ENCODE assay signal across 16 cellular contexts in the genomic region with DNA sequence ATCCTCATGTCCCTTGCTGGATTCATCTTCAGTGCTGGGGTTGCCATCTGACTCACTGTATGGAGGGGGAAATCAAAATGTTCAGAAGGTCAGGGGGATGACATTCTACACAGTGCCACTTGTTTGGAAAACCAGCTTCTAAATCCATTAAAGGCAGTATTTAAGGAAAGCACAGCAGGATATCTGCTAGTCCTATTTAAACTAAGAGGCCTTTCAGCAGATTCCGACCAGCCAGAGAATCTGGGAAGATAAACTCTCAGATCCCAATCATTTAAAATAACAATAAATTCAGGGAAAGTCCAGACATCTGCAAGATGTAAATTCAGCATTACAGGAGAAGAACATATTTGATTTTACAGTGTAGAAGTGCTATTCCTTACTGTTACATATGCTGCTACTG. TPM values are rescaled to one million over a fixed set of nuclear protein-coding genes. Genes with fewer than 3 reads are reported as not detected.
A peak's percentile ranks its signal among the peaks of the same experiment; 100 is the strongest.
DNase-seq lines count a peak whose midpoint lies in the region; ATAC-seq and TF ChIP-seq lines count a peak whose summit lies in the region.
"Had no signal": no experiment of that assay in that cellular context is flagged by ENCODE, and none has a peak within 500 bp of the region (broad histone marks: within the 10 kb centered on the region; RNA-seq: fewer than 3 reads in every experiment).

No MANE protein-coding gene starts in this region.

- peaks cover 17% of the 10 kb centered on the region for H4K20me1 ChIP-seq in Loucy (ENCODE audit: insufficient read depth, low read length, poor library complexity, severe bottlenecking)

- no peaks in the 10 kb centered on the region for H3K36me3 ChIP-seq in CD8-positive, alpha-beta T cell (ENCODE audit: insufficient read depth, low read length)
- H3K36me3 ChIP-seq in Loucy (ENCODE audit: insufficient read depth, low read length): no peaks in the 10 kb centered on the region; the same call in 1 of the 2 replicates
- H3K36me3 ChIP-seq in colonic mucosa: no peaks in the 10 kb centered on the region
- H3K36me3 ChIP-seq: BLaER1 treated with 17β-estradiol and CSF1 and Interleukin-3, amounts not matched to agents 10 nM and 100 nM had no signal

- CTCF ChIA-PET in CD8-positive, alpha-beta T cell (lab: Charles Lee): interaction anchor here (1.8 kb wide), 1 partner anchor 9 kb away, joined by 6 read pairs; no protein-coding TSS in a partner anchor

- H3K4me3 Mint-ChIP-seq in CD8-positive, alpha-beta T cell: peak overlapping the region; percentile 89
- peak overlapping the region; percentile 81 to 90 for H3K4me3 Mint-ChIP-seq in effector memory CD8-positive, alpha-beta T cell
- H3K4me3 Mint-ChIP-seq in neural crest cell: peak overlapping the region; percentile 92

- H3K9me3 ChIP-seq in CD8-positive, alpha-beta T cell (ENCODE audit: low read length): no peaks in the 10 kb centered on the region
- H3K9me3 ChIP-seq in Loucy (ENCODE audit: insufficient read depth, low read depth, low read length): no peaks in the 10 kb centered on the region
- no peaks in the 10 kb centered on the region for H3K9me3 ChIP-seq in colonic mucosa

- no peak overlapping the region for H3K27ac Mint-ChIP-seq in CD8-positive, alpha-beta T cell
- H3K27ac Mint-ChIP-seq in effector memory CD8-positive, alpha-beta T cell: no peak overlapping the region
- H3K27ac Mint-ChIP-seq in neural crest cell (ENCODE audit: unreplicated experiment): no peak overlapping the region

- peaks cover 21% of the 10 kb centered on the region for H3K4me1 Mint-ChIP-seq in CD8-positive, alpha-beta T cell (ENCODE audit: low read depth)
- H3K4me1 Mint-ChIP-seq in effector memory CD8-positive, alpha-beta T cell (ENCODE audit: low read depth in 2 of 2): peaks cover 19 to 23% of the 10 kb centered on the region in 2 donors
- peaks cover 22% of the 10 kb centered on the region for H3K4me1 Mint-ChIP-seq in neural crest cell

- H3K27me3 ChIP-seq in CD8-positive, alpha-beta T cell (ENCODE audit: insufficient read depth, low read length): peaks cover 41% of the 10 kb centered on the region
- H3K27me3 ChIP-seq in Loucy (ENCODE audit: insufficient read depth, low read length, poor library complexity, severe bottlenecking): no peaks in the 10 kb centered on the region
- H3K27me3 ChIP-seq in colonic mucosa: peaks cover 54% of the 10 kb centered on the region

- H3K9me2 ChIP-seq in Loucy (replicated peaks; ENCODE audit: low read depth, low read length): no peaks in the 10 kb centered on the region

- no peaks in the 10 kb centered on the region for H3K9me3 Mint-ChIP-seq in CD8-positive, alpha-beta T cell
- no peaks in the 10 kb centered on the region for H3K9me3 Mint-ChIP-seq in effector memory CD8-positive, alpha-beta T cell
- no peaks in the 10 kb centered on the region for H3K9me3 Mint-ChIP-seq in neural crest cell

- H3K4me2 ChIP-seq in Loucy (ENCODE audit: low read depth, low read length, poor library complexity, severe bottlenecking): peak overlapping the region; percentile 57
- H3K4me2 ChIP-seq: BLaER1 treated with 17β-estradiol and CSF1 and Interleukin-3, amounts not matched to agents 10 nM and 100 nM had no signal

- H3F3A ChIP-seq in Loucy (ENCODE audit: low read depth): no peaks in the 10 kb centered on the region

- peaks cover 14% of the 10 kb centered on the region for H3K4me1 ChIP-seq in CD8-positive, alpha-beta T cell (ENCODE audit: insufficient read depth, low read length)
- H3K4me1 ChIP-seq in Loucy (ENCODE audit: insufficient read depth, low read length, poor library complexity, severe bottlenecking) (peaks cover 11% of the 10 kb centered on the region), colonic mucosa (peaks cover 7% of the 10 kb centered on the region)

- H3K27ac ChIP-seq in CD8-positive, alpha-beta T cell (ENCODE audit: low read depth, low read length): no peak overlapping the region
- no peak overlapping the region for H3K27ac ChIP-seq in colonic mucosa
- H3K27ac ChIP-seq: BLaER1 treated with 17β-estradiol and CSF1 and Interleukin-3, amounts not matched to agents 10 nM and 100 nM; GM23248 had no signal

- no peak overlapping the region for H2AFZ ChIP-seq in Loucy (ENCODE audit: low read length)

- intact Hi-C loops in CD8-positive, alpha-beta T cell (cut with DNase I, micrococcal nuclease): loop anchor here in 1 of 2 experiments (5.0 to 10.0 kb wide), 2 partner anchors 262 to 534 kb away; partner anchors contain the start of genes SLC38A6 and TRMT5
- intact Hi-C loops in colonic mucosa (cut with DNase I): loop anchor here (10.0 kb wide), 1 partner anchor 304 kb away; no protein-coding TSS in a partner anchor

- H3K79me2 ChIP-seq in Loucy (ENCODE audit: insufficient read depth, low read length): peaks cover 62% of the 10 kb centered on the region

- peaks cover 55% of the 10 kb centered on the region for H3K27me3 Mint-ChIP-seq in CD8-positive, alpha-beta T cell (ENCODE audit: low read depth)
- peaks cover 60 to 73% of the 10 kb centered on the region in 2 donors for H3K27me3 Mint-ChIP-seq in effector memory CD8-positive, alpha-beta T cell
- H3K27me3 Mint-ChIP-seq in neural crest cell (ENCODE audit: low read depth): peaks cover 53% of the 10 kb centered on the region

- POLR2A ChIA-PET in CD8-positive, alpha-beta T cell (lab: Charles Lee): interaction anchor here (0.5 kb wide), 1 partner anchor 101 kb away, joined by 3 read pairs; no protein-coding TSS in a partner anchor

- no peak for DNase-seq in CD8-positive, alpha-beta T cell
- DNase-seq in effector memory CD8-positive, alpha-beta T cell: no peak
- DNase-seq in neural crest cell (ENCODE audit: low read depth, low spot score): no peak
- DNase-seq in colonic mucosa: no peak
- DNase-seq: GM23248; islet precursor cell; NCI-H1105 treated with DMSO at 0.1 percent for 48 hours; NCI-H446 treated with DMSO at 0.1 percent for 48 hours; stimulated activated naive CD4-positive, alpha-beta T cell treated with Interleukin-2 at 50 U/mL for 16 hours; SW 1271 had no signal

- no peak overlapping the region for H3K9ac ChIP-seq in Loucy (ENCODE audit: low read depth, low read length, poor library complexity, severe bottlenecking)
- H3K9ac ChIP-seq in colonic mucosa (ENCODE audit: low read depth in 2 of 2, low read length in 2 of 2): no peak overlapping the region
- H3K9ac ChIP-seq: BLaER1 treated with 17β-estradiol and CSF1 and Interleukin-3, amounts not matched to agents 10 nM and 100 nM had no signal

- no peak for TF ChIP-seq CTCF in CD8-positive, alpha-beta T cell (IDR thresholded peaks at IDR 0.05)
- TF ChIP-seq CTCF in Loucy (conservative IDR thresholded peaks at IDR 0.05; ENCODE audit: low read length) (no peak), neural crest cell (conservative IDR thresholded peaks at IDR 0.05) (no peak), colonic mucosa (IDR thresholded peaks at IDR 0.05) (no peak)

- no peaks in the 10 kb centered on the region for H3K36me3 Mint-ChIP-seq in CD8-positive, alpha-beta T cell
- H3K36me3 Mint-ChIP-seq in effector memory CD8-positive, alpha-beta T cell (ENCODE audit: insufficient read depth): no peaks in the 10 kb centered on the region
- H3K36me3 Mint-ChIP-seq in neural crest cell (ENCODE audit: low read depth): no peaks in the 10 kb centered on the region

- no peak overlapping the region for H3K4me3 ChIP-seq in CD8-positive, alpha-beta T cell (ENCODE audit: low read depth, low read length)
- H3K4me3 ChIP-seq in Loucy (ENCODE audit: low read length, poor library complexity, severe bottlenecking): peak overlapping the region; percentile 54
- H3K4me3 ChIP-seq in colonic mucosa: no peak overlapping the region
- H3K4me3 ChIP-seq: BLaER1 treated with 17β-estradiol and CSF1 and Interleukin-3, amounts not matched to agents 10 nM and 100 nM had no signal

- no peak for ATAC-seq in CD8-positive, alpha-beta T cell
- no peak for ATAC-seq in effector memory CD8-positive, alpha-beta T cell (replicated peaks)
- no peak for ATAC-seq in HG03108 (IDR thresholded peaks at IDR 0.05; ENCODE audit: unreplicated experiment)
- ATAC-seq in HG02588 (IDR thresholded peaks at IDR 0.05; ENCODE audit: unreplicated experiment): no peak
- ATAC-seq in HG03159 (IDR thresholded peaks at IDR 0.05; ENCODE audit: unreplicated experiment): no peak
- ATAC-seq: activated CD4-positive, CD25-positive, alpha-beta regulatory T cell treated with anti-CD3 and anti-CD28 coated beads, Interleukin-2, amount 50 U/mL, for 24 hours had no signal

RNA-seq across cellular contexts. Expression of gene SIX4, which starts 3.8 kb away (rescaled TPM):
- not detected for total RNA-seq in CD8-positive, alpha-beta T cell
- total RNA-seq in neural crest cell (5.2 and 6.1 TPM in 2 replicates), colonic mucosa (under 1 TPM; 0.15 to 0.27 TPM)

RNA-seq across cellular contexts. Expression of gene MNAT1, which starts 14.2 kb away (rescaled TPM):
- 10 to 100 TPM; 12.0 to 14.5 TPM for total RNA-seq in CD8-positive, alpha-beta T cell
- 34.4 and 39.1 TPM in 2 replicates for total RNA-seq in neural crest cell
- 10 to 100 TPM; 14.5 to 15.4 TPM for total RNA-seq in colonic mucosa
